Comparison of ENCODE assay signal across 33 cellular contexts in genomic region chr2:102030855-102031527, GRCh38. TPM values are rescaled to one million over a fixed set of nuclear protein-coding genes. Genes with fewer than 3 reads are reported as not detected.
A peak's percentile ranks its signal among the peaks of the same experiment; 100 is the strongest.
DNase-seq lines count a peak whose midpoint lies in the region; ATAC-seq and TF ChIP-seq lines count a peak whose summit lies in the region.
"Had no signal": no experiment of that assay in that cellular context is flagged by ENCODE, and none has a peak within 500 bp of the region (broad histone marks: within the 10 kb centered on the region; RNA-seq: fewer than 3 reads in every experiment).

No MANE protein-coding gene starts in this region.

- H3K4me1 Mint-ChIP-seq in T-helper 17 cell = peaks cover 33% of the 10 kb centered on the region
- H3K4me1 Mint-ChIP-seq in progenitor cell of endocrine pancreas (ENCODE audit: low read depth) = peaks cover 14% of the 10 kb centered on the region

- peak; percentile 53 for ATAC-seq in T-helper 17 cell
- ATAC-seq in GM18517 (IDR thresholded peaks at IDR 0.05; ENCODE audit: unreplicated experiment) = no peak
- ATAC-seq: activated CD4-positive, alpha-beta T cell treated with anti-CD3 and anti-CD28 coated beads for 36 hours; gastroesophageal sphincter; GM12878; psoas muscle; stimulated activated memory B cell treated with anti-CD40 and anti-IgM and Interleukin-4, amounts not matched to agents 10 μg/mL and 1 μg/mL and 100 μg/mL, for 72 hours; T-cell had no signal

- H3K4me2 ChIP-seq in hepatocyte = peak overlapping the region; percentile 47
- H3K4me2 ChIP-seq: PC-9 had no signal

- no peak overlapping the region for H3K4me3 ChIP-seq in hepatocyte
- H3K4me3 ChIP-seq: coronary artery, esophagus muscularis mucosa, gastroesophageal sphincter, GM12878, HAP-1, PC-9, psoas muscle, skin epidermis had no signal

- H4K20me1 ChIP-seq in hepatocyte (ENCODE audit: insufficient read depth, poor library complexity, severe bottlenecking) = no peaks in the 10 kb centered on the region

- DNase-seq in HuH-7 (ENCODE audit: low spot score) = peak; percentile 25
- DNase-seq in T-helper 17 cell = no peak
- no peak for DNase-seq in hepatocyte (ENCODE audit: low spot score)
- no peak for DNase-seq in progenitor cell of endocrine pancreas (ENCODE audit: low spot score, unreplicated experiment)
- DNase-seq in AML-193 (lab: John Stamatoyannopoulos, UW) = no peak
- DNase-seq in G401 (ENCODE audit: low spot score) = no peak
- DNase-seq in substantia nigra (lab: John Stamatoyannopoulos, UW) = no peak
- DNase-seq: activated CD4-positive, alpha-beta T cell treated with anti-CD3 and anti-CD28 coated beads for 36 hours; activated naive CD4-positive, alpha-beta T cell treated with anti-CD3 and anti-CD28 coated beads for 36 hours; activated T-cell treated with anti-CD3 and anti-CD28 coated beads, Interleukin-2, amount 50 U/mL, for 48 hours; amygdala; Calu3; endodermal cell; hypothalamus; mammary epithelial cell; MM.1S; NCI-H1694; NCI-H2171; NCI-H510A treated with DMSO at 0.1 percent for 48 hours; PC-9; psoas muscle; SHP77 treated with DMSO at 0.1 percent for 48 hours; T-cell; testis had no signal

- H3K27ac ChIP-seq in hepatocyte = peak overlapping the region; percentile 79
- H3K27ac ChIP-seq in substantia nigra (ENCODE audit: low read depth, low read length, poor library complexity, severe bottlenecking) = no peak overlapping the region
- H3K27ac ChIP-seq: coronary artery, esophagus muscularis mucosa, gastroesophageal sphincter, PC-9, psoas muscle, testis had no signal

- H3K27me3 Mint-ChIP-seq in T-helper 17 cell (no peaks in the 10 kb centered on the region), progenitor cell of endocrine pancreas (no peaks in the 10 kb centered on the region)
- H3K27me3 Mint-ChIP-seq: activated CD4-positive, alpha-beta T cell treated with anti-CD3 and anti-CD28 coated beads for 36 hours; stimulated activated memory B cell treated with anti-CD40 and anti-IgM and Interleukin-4, amounts not matched to agents 10 μg/mL and 1 μg/mL and 100 μg/mL, for 72 hours; T-cell had no signal

- H3K9me3 ChIP-seq in T-helper 17 cell (ENCODE audit: control insufficient read depth, low read length, poor library complexity, severe bottlenecking) (no peaks in the 10 kb centered on the region), hepatocyte (ENCODE audit: low read depth) (no peaks in the 10 kb centered on the region)
- H3K9me3 ChIP-seq: esophagus muscularis mucosa, gastroesophageal sphincter, HAP-1, psoas muscle, testis had no signal

- no peak for TF ChIP-seq CTCF in hepatocyte (IDR thresholded peaks at IDR 0.05; ENCODE audit: poor library complexity)
- TF ChIP-seq CTCF in progenitor cell of endocrine pancreas (IDR thresholded peaks at IDR 0.05; ENCODE audit: unreplicated experiment) = no peak

- H2AFZ ChIP-seq in hepatocyte = no peak overlapping the region
- H2AFZ ChIP-seq: PC-9 had no signal

- peaks cover 33% of the 10 kb centered on the region for H3K4me1 ChIP-seq in hepatocyte (ENCODE audit: insufficient read depth)
- H3K4me1 ChIP-seq: HAP-1 had no signal

- no peaks in the 10 kb centered on the region for H3K9me3 Mint-ChIP-seq in progenitor cell of endocrine pancreas (ENCODE audit: low read depth)
- H3K9me3 Mint-ChIP-seq: activated naive CD4-positive, alpha-beta T cell treated with anti-CD3 and anti-CD28 coated beads for 36 hours; stimulated activated memory B cell treated with anti-CD40 and anti-IgM and Interleukin-4, amounts not matched to agents 10 μg/mL and 1 μg/mL and 100 μg/mL, for 72 hours; T-cell had no signal

- H3K27me3 ChIP-seq in hepatocyte = no peaks in the 10 kb centered on the region
- H3K27me3 ChIP-seq: esophagus muscularis mucosa, gastroesophageal sphincter, testis had no signal

- H3K36me3 Mint-ChIP-seq in T-helper 17 cell (ENCODE audit: low read depth) (no peaks in the 10 kb centered on the region), progenitor cell of endocrine pancreas (ENCODE audit: insufficient read depth) (no peaks in the 10 kb centered on the region)
- H3K36me3 Mint-ChIP-seq: stimulated activated memory B cell treated with anti-CD40 and anti-IgM and Interleukin-4, amounts not matched to agents 10 μg/mL and 1 μg/mL and 100 μg/mL, for 72 hours; T-cell had no signal

- H3K4me3 Mint-ChIP-seq in T-helper 17 cell (no peak overlapping the region), progenitor cell of endocrine pancreas (ENCODE audit: low read depth) (no peak overlapping the region)
- H3K4me3 Mint-ChIP-seq: activated CD4-positive, alpha-beta T cell treated with anti-CD3 and anti-CD28 coated beads for 36 hours; activated naive CD4-positive, alpha-beta T cell treated with anti-CD3 and anti-CD28 coated beads for 36 hours; endodermal cell; stimulated activated memory B cell treated with anti-CD40 and anti-IgM and Interleukin-4, amounts not matched to agents 10 μg/mL and 1 μg/mL and 100 μg/mL, for 72 hours; T-cell had no signal

- no peaks in the 10 kb centered on the region for H3K36me3 ChIP-seq in hepatocyte (replicated peaks; ENCODE audit: insufficient read depth, low read depth)
- H3K36me3 ChIP-seq: esophagus muscularis mucosa, gastroesophageal sphincter, HAP-1 had no signal

- H3K79me2 ChIP-seq in hepatocyte = no peaks in the 10 kb centered on the region

- no peak overlapping the region for H3K27ac Mint-ChIP-seq in T-helper 17 cell
- peak overlapping the region; percentile 72 for H3K27ac Mint-ChIP-seq in progenitor cell of endocrine pancreas
- H3K27ac Mint-ChIP-seq: activated CD4-positive, alpha-beta T cell treated with anti-CD3 and anti-CD28 coated beads for 36 hours; activated naive CD4-positive, alpha-beta T cell treated with anti-CD3 and anti-CD28 coated beads for 36 hours; endodermal cell; stimulated activated memory B cell treated with anti-CD40 and anti-IgM and Interleukin-4, amounts not matched to agents 10 μg/mL and 1 μg/mL and 100 μg/mL, for 72 hours had no signal

- in situ Hi-C loops in G401 (cut with HindIII; ENCODE audit: low sequenced_read_pairs) = no loop called here

- no peaks in the 10 kb centered on the region for H3K9me2 ChIP-seq in hepatocyte (replicated peaks; ENCODE audit: insufficient read depth)

- 71% methylated on average over 15 of the region's 15 CpGs for WGBS in hepatocyte (ENCODE audit: low lambda C conversion rate, missing lambda C conversion rate)

RNA-seq across cellular contexts. Expression of gene IL1R2, which starts 39.2 kb away (rescaled TPM):
- total RNA-seq in T-helper 17 cell (1 to 10 TPM; 1.1 to 1.9 TPM), hepatocyte (1.3 and 10.5 TPM in 2 replicates), progenitor cell of endocrine pancreas (not detected in 2 replicates)
- polyA plus RNA-seq in hepatocyte = 5.8 and 11.4 TPM in 2 replicates
- total RNA-seq in G401 (2014; rRNA removed; shearing (Covaris generic)) = not detected in 2 replicates
- total RNA-seq: bronchial epithelial cell, Calu3 had no signal
